17 cellular contexts compared by ENCODE assay signal in genomic region chr15:70301396-70301795, GRCh38.
"Had no signal": no experiment of that assay in that cellular context is flagged by ENCODE, and none has a peak within 500 bp of the region (broad histone marks: within the 10 kb centered on the region; RNA-seq: fewer than 3 reads in every experiment).

No MANE protein-coding gene starts in this region.

- H3K4me1 ChIP-seq: colonic mucosa, gastrocnemius medialis had no signal

- H3K27ac Mint-ChIP-seq: activated CD4-positive, alpha-beta T cell treated with anti-CD3 and anti-CD28 coated beads, Interleukin-2, amount 10 ng/mL, durations not matched to agents 24 days and 14 days; activated naive CD4-positive, alpha-beta T cell treated with anti-CD3 and anti-CD28 coated beads for 36 hours had no signal

- H3K4me3 ChIP-seq: colonic mucosa, gastrocnemius medialis, lung had no signal

- ATAC-seq: gastrocnemius medialis had no signal

- H3K27me3 Mint-ChIP-seq: central memory CD8-positive, alpha-beta T cell; stimulated activated naive CD8-positive, alpha-beta T cell treated with anti-CD3 and anti-CD28 coated beads, Interleukin-15, Interleukin-2, amounts not matched to agents 100 ng/mL and 50 ng/mL, for 24 hours; T-cell had no signal

- H3K27ac ChIP-seq: brain microvascular endothelial cell, colonic mucosa, gastrocnemius medialis had no signal

- H3K9me3 Mint-ChIP-seq: activated CD4-positive, alpha-beta T cell treated with anti-CD3 and anti-CD28 coated beads, Interleukin-2, amount 10 ng/mL, durations not matched to agents 24 days and 14 days; activated naive CD4-positive, alpha-beta T cell treated with anti-CD3 and anti-CD28 coated beads for 36 hours; activated T-cell treated with anti-CD3 and anti-CD28 coated beads, Interleukin-2, amount 50 U/mL, for 4 hours; central memory CD8-positive, alpha-beta T cell; stimulated activated naive CD8-positive, alpha-beta T cell treated with anti-CD3 and anti-CD28 coated beads, Interleukin-15, Interleukin-2, amounts not matched to agents 100 ng/mL and 50 ng/mL, for 24 hours; T-cell had no signal

- H3K9me3 ChIP-seq: colonic mucosa, gastrocnemius medialis had no signal

- H3K36me3 Mint-ChIP-seq: T-cell had no signal

- H3K27me3 ChIP-seq: colonic mucosa, gastrocnemius medialis had no signal

- DNase-seq: activated CD4-positive, alpha-beta T cell treated with anti-CD3 and anti-CD28 coated beads, Interleukin-2, amount 10 ng/mL, durations not matched to agents 24 days and 14 days; activated CD8-positive, alpha-beta memory T cell treated with anti-CD3 and anti-CD28 coated beads, Interleukin-2, amount 50 U/mL, for 4 hours; activated CD8-positive, alpha-beta T cell treated with anti-CD3 and anti-CD28 coated beads, Interleukin-2, amount 10 ng/mL, durations not matched to agents 7 days and 5 days; activated naive CD4-positive, alpha-beta T cell treated with anti-CD3 and anti-CD28 coated beads for 36 hours; activated T-cell treated with anti-CD3 and anti-CD28 coated beads, Interleukin-2, amount 50 U/mL, for 4 hours; aorta; brain microvascular endothelial cell; colonic mucosa; gastrocnemius medialis; head of caudate nucleus; midbrain; T-cell; T-helper 9 cell; trophoblast cell had no signal

- H3K4me3 Mint-ChIP-seq: activated CD4-positive, alpha-beta T cell treated with anti-CD3 and anti-CD28 coated beads, Interleukin-2, amount 10 ng/mL, durations not matched to agents 24 days and 14 days; activated CD8-positive, alpha-beta T cell treated with anti-CD3 and anti-CD28 coated beads, Interleukin-2, amount 10 ng/mL, durations not matched to agents 7 days and 5 days; activated naive CD4-positive, alpha-beta T cell treated with anti-CD3 and anti-CD28 coated beads for 36 hours; activated T-cell treated with anti-CD3 and anti-CD28 coated beads, Interleukin-2, amount 50 U/mL, for 4 hours; stimulated activated naive CD8-positive, alpha-beta T cell treated with anti-CD3 and anti-CD28 coated beads, Interleukin-15, Interleukin-2, amounts not matched to agents 100 ng/mL and 50 ng/mL, for 24 hours had no signal

- H3K36me3 ChIP-seq: brain microvascular endothelial cell, colonic mucosa, gastrocnemius medialis had no signal
